Comparison of ENCODE assay signal across 8 cellular contexts in genomic region chr13:49540552-49540951, GRCh38. TPM values are rescaled to one million over a fixed set of nuclear protein-coding genes. Genes with fewer than 3 reads are reported as not detected.
DNase-seq lines count a peak whose midpoint lies in the region; ATAC-seq and TF ChIP-seq lines count a peak whose summit lies in the region.

No MANE protein-coding gene starts in this region.

- CTCF ChIA-PET in MCF 10A (lab: Yijun Ruan, JAX), result interaction anchor here (0.6 kb wide), 1 partner anchor 286 kb away, joined by 3 read pairs; no protein-coding TSS in a partner anchor
- CTCF ChIA-PET in mammary epithelial cell (lab: Charles Lee; ENCODE audit: low non-redundant PET), result no interaction called here

- H3K4me3 ChIP-seq in mammary epithelial cell (replicated peaks in 1 of 3; ENCODE audit: insufficient read depth in 1 of 3, low read depth in 2 of 3, low read length in 3 of 3) (no peak overlapping the region), SJSA1 (peak overlapping the region; percentile 24)

- no TSS peak for BruUV-seq in MCF 10A (replicated peaks; lab: Mats Ljungman, UMichigan)
- no TSS peak for BruUV-seq in mammary epithelial cell (replicated peaks; lab: Mats Ljungman, UMichigan)

- no peak overlapping the region for H3K9ac ChIP-seq in mammary epithelial cell (ENCODE audit: insufficient read depth, low read length)

- no peak for TF ChIP-seq CTCF in MCF 10A (IDR thresholded peaks at IDR 0.05; ENCODE audit: unreplicated experiment)
- TF ChIP-seq CTCF in mammary epithelial cell (conservative IDR thresholded peaks at IDR 0.05 in 1 of 2, IDR thresholded peaks at IDR 0.05 in 1 of 2; ENCODE audit: extremely low read depth in 1 of 2, insufficient read depth in 1 of 2, low read depth in 1 of 2, low read length in 2 of 2), result no peak
- no peak for TF ChIP-seq CTCF in glutamatergic neuron (IDR thresholded peaks at IDR 0.05; ENCODE audit: partially characterized antibody, unreplicated experiment)

- DNase-seq in MCF 10A (ENCODE audit: unreplicated experiment) (peak; percentile 3), mammary epithelial cell (no peak), SJSA1 (ENCODE audit: low read depth in 1 of 2, low spot score in 2 of 2) (peak; percentile 80 to 82), fibroblast of gingiva (ENCODE audit: low read depth) (peak; percentile 41), glutamatergic neuron (no peak), COLO668 (lab: John Stamatoyannopoulos, UW; ENCODE audit: unreplicated experiment) (no peak)
- DNase-seq in stimulated activated naive CD8-positive, alpha-beta T cell treated with anti-CD3 and anti-CD28 coated beads, Interleukin-15, amount 100 ng/mL, for 72 hours, result peak in 1 of 2 donors; percentile 2

- no peaks in the 10 kb centered on the region for H3K79me2 ChIP-seq in mammary epithelial cell (ENCODE audit: insufficient read depth, low read length)

- no peak overlapping the region for H3K27ac ChIP-seq in mammary epithelial cell (ENCODE audit: insufficient read depth, low read depth, low read length)
- peak overlapping the region; percentile 83 for H3K27ac ChIP-seq in SJSA1

- intact Hi-C loops in MCF 10A (cut with micrococcal nuclease) (no loop called here), mammary epithelial cell (cut with micrococcal nuclease) (loop anchor here (10.0 kb wide), 1 partner anchor 236 kb away; no protein-coding TSS in a partner anchor)

- H3K27me3 ChIP-seq in mammary epithelial cell (ENCODE audit: insufficient read depth, low read length), result no peaks in the 10 kb centered on the region
- H3K27me3 ChIP-seq in SJSA1 (replicated peaks), result no peaks in the 10 kb centered on the region

- no peaks in the 10 kb centered on the region for H3K27me3 Mint-ChIP-seq in MCF 10A (ENCODE audit: insufficient read depth, unreplicated experiment)
- no peaks in the 10 kb centered on the region for H3K27me3 Mint-ChIP-seq in stimulated activated naive CD8-positive, alpha-beta T cell treated with anti-CD3 and anti-CD28 coated beads, Interleukin-15, amount 100 ng/mL, for 72 hours
- H3K27me3 Mint-ChIP-seq in glutamatergic neuron (ENCODE audit: unreplicated experiment), result no peaks in the 10 kb centered on the region

- in situ Hi-C loops in mammary epithelial cell (cut with MboI; ENCODE audit: low sequenced_read_pairs in 2 of 2), result no loop called here

- no peak overlapping the region for H3K4me2 ChIP-seq in mammary epithelial cell (ENCODE audit: insufficient read depth, low read depth, low read length)

- H3K9me3 Mint-ChIP-seq in MCF 10A (ENCODE audit: unreplicated experiment), result no peaks in the 10 kb centered on the region
- no peaks in the 10 kb centered on the region for H3K9me3 Mint-ChIP-seq in stimulated activated naive CD8-positive, alpha-beta T cell treated with anti-CD3 and anti-CD28 coated beads, Interleukin-15, amount 100 ng/mL, for 72 hours
- H3K9me3 Mint-ChIP-seq in glutamatergic neuron (ENCODE audit: unreplicated experiment), result no peaks in the 10 kb centered on the region

- H3K27ac Mint-ChIP-seq in MCF 10A (ENCODE audit: low read depth, unreplicated experiment) (no peak overlapping the region), glutamatergic neuron (ENCODE audit: unreplicated experiment) (no peak overlapping the region)
- H3K27ac Mint-ChIP-seq in stimulated activated naive CD8-positive, alpha-beta T cell treated with anti-CD3 and anti-CD28 coated beads, Interleukin-15, amount 100 ng/mL, for 72 hours, result peak overlapping the region; percentile 88 to 97

- no peaks in the 10 kb centered on the region for H3K9me3 ChIP-seq in mammary epithelial cell (replicated peaks; ENCODE audit: insufficient read depth, low read length)
- H3K9me3 ChIP-seq in SJSA1 (replicated peaks), result no peaks in the 10 kb centered on the region

- H3K4me1 Mint-ChIP-seq in MCF 10A (ENCODE audit: insufficient read depth, unreplicated experiment) (no peaks in the 10 kb centered on the region), glutamatergic neuron (ENCODE audit: low read depth, unreplicated experiment) (no peaks in the 10 kb centered on the region)
- H3K4me1 Mint-ChIP-seq in stimulated activated naive CD8-positive, alpha-beta T cell treated with anti-CD3 and anti-CD28 coated beads, Interleukin-15, amount 100 ng/mL, for 72 hours, result peaks cover 17% of the 10 kb centered on the region

- no peak overlapping the region for H3K4me3 Mint-ChIP-seq in MCF 10A (ENCODE audit: unreplicated experiment)
- peak overlapping the region; percentile 71 to 84 for H3K4me3 Mint-ChIP-seq in stimulated activated naive CD8-positive, alpha-beta T cell treated with anti-CD3 and anti-CD28 coated beads, Interleukin-15, amount 100 ng/mL, for 72 hours
- H3K4me3 Mint-ChIP-seq in glutamatergic neuron (ENCODE audit: unreplicated experiment), result no peak overlapping the region

- POLR2A ChIA-PET in MCF 10A (lab: Yijun Ruan, JAX), result interaction anchor here (1.2 kb wide), 1 partner anchor 30 kb away, joined by 4 read pairs; no protein-coding TSS in a partner anchor

- dilution Hi-C loops in mammary epithelial cell (cut with HindIII; ENCODE audit: low sequenced_read_pairs), result no loop called here

- H3K36me3 Mint-ChIP-seq in MCF 10A (ENCODE audit: insufficient read depth, unreplicated experiment) (peaks cover 90% of the 10 kb centered on the region), glutamatergic neuron (ENCODE audit: unreplicated experiment) (no peaks in the 10 kb centered on the region)

- H2AFZ ChIP-seq in mammary epithelial cell (ENCODE audit: low read depth, low read length), result no peak overlapping the region

- peaks cover 27% of the 10 kb centered on the region for H3K36me3 ChIP-seq in mammary epithelial cell (ENCODE audit: insufficient read depth, low read length)
- H3K36me3 ChIP-seq in SJSA1, result peaks cover 25% of the 10 kb centered on the region

- no peaks in the 10 kb centered on the region for H4K20me1 ChIP-seq in mammary epithelial cell (ENCODE audit: insufficient read depth, low read length)

- no peaks in the 10 kb centered on the region for H3K4me1 ChIP-seq in mammary epithelial cell (ENCODE audit: insufficient read depth, low read length)
- peaks cover 15% of the 10 kb centered on the region for H3K4me1 ChIP-seq in SJSA1 (replicated peaks)

- no peak for ATAC-seq in stimulated activated naive CD8-positive, alpha-beta T cell treated with anti-CD3 and anti-CD28 coated beads, Interleukin-15, amount 100 ng/mL, for 72 hours
- no peak for ATAC-seq in HG03139 (IDR thresholded peaks at IDR 0.05; ENCODE audit: unreplicated experiment)

- 77% methylated on average over 7 of the region's 7 CpGs for WGBS in mammary epithelial cell (ENCODE audit: low coverage, missing lambda C conversion rate)

RNA-seq across cellular contexts. Expression of gene PHF11, which starts 44.8 kb away (rescaled TPM):
- total RNA-seq in MCF 10A (2022) (15.4 and 17.9 TPM in 2 replicates), mammary epithelial cell (10 to 100 TPM in 1 of 2 donors, 1 to 10 TPM in 1; 7.7 to 25.5 TPM), glutamatergic neuron (ENCODE audit: unreplicated experiment) (4.3 TPM)
- 8.9 TPM for polyA plus RNA-seq in mammary epithelial cell
- polyA minus RNA-seq in mammary epithelial cell, result not detected
- total RNA-seq in SJSA1 (2014; rRNA removed; shearing (Covaris generic)), result 20.1 and 52.2 TPM in 2 replicates

RNA-seq across cellular contexts. Expression of gene RCBTB1, which starts 44.8 kb away (rescaled TPM):
- total RNA-seq in MCF 10A (2022), result 16.8 and 17.9 TPM in 2 replicates
- 10 to 100 TPM; 29.9 to 87.5 TPM for total RNA-seq in mammary epithelial cell
- 13.9 TPM for polyA plus RNA-seq in mammary epithelial cell
- 19.2 TPM for polyA minus RNA-seq in mammary epithelial cell
- 10.3 and 13.5 TPM in 2 replicates for total RNA-seq in SJSA1 (2014; rRNA removed; shearing (Covaris generic))
- 46.1 TPM for total RNA-seq in glutamatergic neuron (ENCODE audit: unreplicated experiment)

Comparison
In these comparisons a context has a peak if more than half of its experiments do, and no peak if none do; other contexts are left out.
1. DNase-seq: peak in MCF 10A (single experiment), SJSA1 (2 of 2) and fibroblast of gingiva (single experiment); none in mammary epithelial cell (single experiment), glutamatergic neuron (single experiment) and COLO668 (single experiment).
2. H3K27ac Mint-ChIP-seq: peak in stimulated activated naive CD8-positive, alpha-beta T cell treated with anti-CD3 and anti-CD28 coated beads, Interleukin-15, amount 100 ng/mL, for 72 hours (2 of 2); none in MCF 10A (single experiment) and glutamatergic neuron (single experiment).
3. H3K4me3 Mint-ChIP-seq: peak in stimulated activated naive CD8-positive, alpha-beta T cell treated with anti-CD3 and anti-CD28 coated beads, Interleukin-15, amount 100 ng/mL, for 72 hours (2 of 2); none in MCF 10A (single experiment) and glutamatergic neuron (single experiment).